24 cellular contexts compared by ENCODE assay signal in genomic region chr4:8212606-8213005, GRCh38. TPM values are rescaled to one million over a fixed set of nuclear protein-coding genes. Genes with fewer than 3 reads are reported as not detected.
"Had no signal": no experiment of that assay in that cellular context is flagged by ENCODE, and none has a peak within 500 bp of the region (broad histone marks: within the 10 kb centered on the region; RNA-seq: fewer than 3 reads in every experiment).

No MANE protein-coding gene starts in this region.

- H3K27ac ChIP-seq: KMS-11 had no signal

- H3K9me3 ChIP-seq: SK-N-SH had no signal

- DNase-seq: MV-4-11, NCI-H1048, NCI-H1105, NCI-H1417, NCI-H1436 treated with DMSO at 0.1 percent for 48 hours, NCI-H1694, NCI-H187 treated with DMSO at 0.1 percent for 48 hours, NCI-H2029 treated with DMSO at 0.1 percent for 48 hours, NCI-H2171 treated with DMSO at 0.1 percent for 48 hours, NCI-H345, NCI-H524, NCI-H526 treated with DMSO at 0.1 percent for 48 hours, NCI-H748 treated with DMSO at 0.1 percent for 48 hours, RPMI8226, SHP77, SK-N-SH, SW 1271 had no signal

- H3K4me3 Mint-ChIP-seq: IgD-negative memory B cell had no signal

- H3K4me3 ChIP-seq: K562 had no signal

- H3K36me3 Mint-ChIP-seq: IgD-negative memory B cell had no signal

- H3K27me3 Mint-ChIP-seq: IgD-negative memory B cell had no signal

- H3K4me2 ChIP-seq: KMS-11, SK-N-SH had no signal

- FAIRE-seq: K562, RCC 7860 had no signal

- H3K9ac ChIP-seq: KMS-11, SK-N-SH had no signal

- ATAC-seq: K562 had no signal

- H3K9me2 ChIP-seq: SK-N-SH had no signal

RNA-seq across cellular contexts. Expression of gene ABLIM2, which starts 54.0 kb away (rescaled TPM):
- total RNA-seq: K562 had no signal
- polyA plus RNA-seq: K562 had no signal

RNA-seq across cellular contexts. Expression of gene HTRA3, which starts 56.9 kb away (rescaled TPM):
- total RNA-seq: K562, MCF 10A, NCI-H460, SK-MEL-5 had no signal
- polyA plus RNA-seq: IgD-negative memory B cell had no signal
